In genomic region chr5:43602818-43603534, GRCh38 we compare ENCODE assay signal across 1 cellular context.
TF ChIP-seq lines count a peak whose summit lies in the region.

Gene NNT (plus strand): TSS chr5:43603180. CDS start chr5:43609196, 6,016 bp downstream.

TF ChIP-seq in GM12878, 131 proteins besides CTCF, POLR2A, EP300 and RAD21 (continued from another document):
- 0 out of 3 replicates have a peak, but pooled peaks have one; percentile 61 for TF ChIP-seq POU2F2 (IDR thresholded peaks at IDR 0.05; ENCODE audit: borderline replicate concordance, low read depth, low read length)
- peak; percentile 84 for TF ChIP-seq MAX (IDR thresholded peaks at IDR 0.05; ENCODE audit: low read depth, low read length)
- peak; percentile 45; the same call in 1 of the 2 replicates for TF ChIP-seq SIN3A (IDR thresholded peaks at IDR 0.05; ENCODE audit: low read depth, low read length)
- peak; percentile 68; the same call in 1 of the 2 replicates for TF ChIP-seq TAF1 (IDR thresholded peaks at IDR 0.05; ENCODE audit: borderline replicate concordance, low read depth, low read length)
- no peak for TF ChIP-seq NBN (IDR thresholded peaks at IDR 0.05)
- peak; percentile 89; the same call in 1 of the 2 replicates for TF ChIP-seq LARP7 (IDR thresholded peaks at IDR 0.05)
- TF ChIP-seq, protein P1, sequence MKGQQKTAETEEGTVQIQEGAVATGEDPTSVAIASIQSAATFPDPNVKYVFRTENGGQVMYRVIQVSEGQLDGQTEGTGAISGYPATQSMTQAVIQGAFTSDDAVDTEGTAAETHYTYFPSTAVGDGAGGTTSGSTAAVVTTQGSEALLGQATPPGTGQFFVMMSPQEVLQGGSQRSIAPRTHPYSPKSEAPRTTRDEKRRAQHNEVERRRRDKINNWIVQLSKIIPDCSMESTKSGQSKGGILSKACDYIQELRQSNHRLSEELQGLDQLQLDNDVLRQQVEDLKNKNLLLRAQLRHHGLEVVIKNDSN (IDR thresholded peaks at IDR 0.05; ENCODE audit: borderline replicate concordance, extremely low read length, insufficient read depth, low read depth, low read length), result peak; percentile 90
- peak; percentile 93 for TF ChIP-seq NKRF (conservative IDR thresholded peaks at IDR 0.05)
- TF ChIP-seq, protein P2, sequence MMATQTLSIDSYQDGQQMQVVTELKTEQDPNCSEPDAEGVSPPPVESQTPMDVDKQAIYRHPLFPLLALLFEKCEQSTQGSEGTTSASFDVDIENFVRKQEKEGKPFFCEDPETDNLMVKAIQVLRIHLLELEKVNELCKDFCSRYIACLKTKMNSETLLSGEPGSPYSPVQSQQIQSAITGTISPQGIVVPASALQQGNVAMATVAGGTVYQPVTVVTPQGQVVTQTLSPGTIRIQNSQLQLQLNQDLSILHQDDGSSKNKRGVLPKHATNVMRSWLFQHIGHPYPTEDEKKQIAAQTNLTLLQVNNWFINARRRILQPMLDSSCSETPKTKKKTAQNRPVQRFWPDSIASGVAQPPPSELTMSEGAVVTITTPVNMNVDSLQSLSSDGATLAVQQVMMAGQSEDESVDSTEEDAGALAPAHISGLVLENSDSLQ (IDR thresholded peaks at IDR 0.05), result peak; percentile 94
- peak; percentile 83 for TF ChIP-seq ZNF687 (IDR thresholded peaks at IDR 0.05)
- peak; percentile 51 for TF ChIP-seq POLR2AphosphoS2 (IDR thresholded peaks at IDR 0.05; ENCODE audit: low read depth, low read length)
- TF ChIP-seq NFYA (IDR thresholded peaks at IDR 0.05; ENCODE audit: borderline replicate concordance, low read depth, low read length), result no peak
- TF ChIP-seq RCOR1 (conservative IDR thresholded peaks at IDR 0.05; ENCODE audit: low read depth, low read length), result 0 out of 2 replicates have a peak, but pooled peaks have one; percentile 40
- TF ChIP-seq NR2C1 (IDR thresholded peaks at IDR 0.05), result peak; percentile 83
- peak; percentile 22; the same call in 1 of the 2 replicates for TF ChIP-seq DPF2 (IDR thresholded peaks at IDR 0.05)
- no peak for TF ChIP-seq SUPT20H (IDR thresholded peaks at IDR 0.05; ENCODE audit: borderline replicate concordance, control insufficient read depth, low read depth, low read length)
- TF ChIP-seq SMAD1 (IDR thresholded peaks at IDR 0.05; ENCODE audit: low read depth, partially characterized antibody), result no peak
- TF ChIP-seq, protein P3, sequence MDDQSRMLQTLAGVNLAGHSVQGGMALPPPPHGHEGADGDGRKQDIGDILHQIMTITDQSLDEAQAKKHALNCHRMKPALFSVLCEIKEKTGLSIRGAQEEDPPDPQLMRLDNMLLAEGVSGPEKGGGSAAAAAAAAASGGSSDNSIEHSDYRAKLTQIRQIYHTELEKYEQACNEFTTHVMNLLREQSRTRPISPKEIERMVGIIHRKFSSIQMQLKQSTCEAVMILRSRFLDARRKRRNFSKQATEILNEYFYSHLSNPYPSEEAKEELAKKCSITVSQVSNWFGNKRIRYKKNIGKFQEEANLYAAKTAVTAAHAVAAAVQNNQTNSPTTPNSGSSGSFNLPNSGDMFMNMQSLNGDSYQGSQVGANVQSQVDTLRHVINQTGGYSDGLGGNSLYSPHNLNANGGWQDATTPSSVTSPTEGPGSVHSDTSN (IDR thresholded peaks at IDR 0.05; ENCODE audit: insufficient replicate concordance, low read depth, low read length), result peak; percentile 87
- TF ChIP-seq TCF3 (IDR thresholded peaks at IDR 0.05; ENCODE audit: borderline replicate concordance, insufficient read depth, low read depth, low read length), result 0 out of 2 replicates have a peak, but pooled peaks have one; percentile 40
- 0 out of 2 replicates have a peak, but pooled peaks have one; percentile 5 for TF ChIP-seq CBFB (IDR thresholded peaks at IDR 0.05; ENCODE audit: low read depth)
- peak; percentile 67 to 85 for TF ChIP-seq BHLHE40 (IDR thresholded peaks at IDR 0.05; ENCODE audit: borderline replicate concordance in 1 of 2, low read depth in 2 of 2, low read length in 1 of 2)
- 0 out of 2 replicates have a peak, but pooled peaks have one; percentile 55 for TF ChIP-seq BACH1 (IDR thresholded peaks at IDR 0.05; ENCODE audit: borderline replicate concordance)
- no peak for TF ChIP-seq HDAC2 (IDR thresholded peaks at IDR 0.05)
- TF ChIP-seq CHD2 (IDR thresholded peaks at IDR 0.05; ENCODE audit: borderline replicate concordance, low read depth, low read length), result 0 out of 2 replicates have a peak, but pooled peaks have one; percentile 30
